Comparison of ENCODE assay signal across 6 cellular contexts in the genomic region with DNA sequence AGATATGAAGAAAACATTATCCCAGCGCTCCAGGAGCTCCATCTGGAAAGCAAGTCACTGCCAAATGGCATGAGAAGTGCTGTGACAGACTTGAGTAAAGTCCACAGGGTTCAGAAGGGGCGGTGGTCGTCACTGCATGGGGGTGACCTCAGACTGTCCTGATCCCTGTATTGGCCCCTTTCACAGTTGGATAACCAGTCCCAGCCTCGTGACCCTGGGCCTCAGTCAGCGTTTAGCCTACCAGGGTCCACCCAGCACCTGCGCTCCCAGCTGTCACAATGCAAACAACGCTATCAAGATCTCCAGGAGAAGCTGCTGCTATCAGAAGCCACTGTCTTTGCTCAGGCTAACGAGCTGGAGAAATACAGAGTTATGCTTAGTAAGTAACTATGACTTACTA.
DNase-seq lines count a peak whose midpoint lies in the region; ATAC-seq, FAIRE-seq and TF ChIP-seq lines count a peak whose summit lies in the region.
"Not testable (repeated sequence)": the region's sequence is repeated elsewhere in the genome, so short reads cannot be mapped to it uniquely, and the experiment has no call there.

No MANE protein-coding gene starts in this region.

- POLR2A ChIA-PET in K562 (lab: Yijun Ruan, JAX); HepG2 (lab: Yijun Ruan, JAX): not testable (repeated sequence)

- ATAC-seq in K562: peak; percentile 81
- peak; percentile 20 for ATAC-seq in left colon
- ATAC-seq in HepG2: peak; percentile 72
- peak; percentile 30 for ATAC-seq in mucosa of descending colon
- ATAC-seq in psoas muscle: peak in 3 of 4 donors; percentile 11 to 32 (median 21)
- ATAC-seq in upper lobe of right lung: peak; percentile 34

- not testable (repeated sequence) for H3K4me2 ChIP-seq in K562 (ENCODE audit: insufficient read depth, low read length); HepG2 (ENCODE audit: low read depth, low read length)

- not testable (repeated sequence) for H3K36me3 ChIP-seq in K562 (ENCODE audit: control insufficient read depth, insufficient read depth, low read length); HepG2 (replicated peaks in 1 of 2; ENCODE audit: control insufficient read depth in 1 of 2, insufficient read depth in 2 of 2, low read length in 2 of 2); mucosa of descending colon (ENCODE audit: low read depth); upper lobe of right lung
- peaks cover 0 to 33% of the 10 kb centered on the region in 2 donors for H3K36me3 ChIP-seq in psoas muscle (ENCODE audit: insufficient read depth in 1 of 2, low read depth in 1 of 2)

- H3K27me3 ChIP-seq in K562 (ENCODE audit: control insufficient read depth in 2 of 2, insufficient read depth in 2 of 2, low read length in 2 of 2); HepG2 (ENCODE audit: control insufficient read depth in 1 of 2, insufficient read depth in 2 of 2, low read length in 2 of 2); psoas muscle (ENCODE audit: insufficient read depth in 3 of 3, low read length in 2 of 3); upper lobe of right lung: not testable (repeated sequence)

- not testable (repeated sequence) for H3K79me2 ChIP-seq in K562 (ENCODE audit: control insufficient read depth, insufficient read depth, low read length); HepG2 (ENCODE audit: insufficient read depth, low read length)

- not testable (repeated sequence) for BruUV-seq in K562 (replicated peaks; lab: Mats Ljungman, UMichigan); HepG2 (replicated peaks; lab: Mats Ljungman, UMichigan)

- TF ChIP-seq EP300 in K562 (IDR thresholded peaks at IDR 0.05; ENCODE audit: low read length); HepG2 (IDR thresholded peaks at IDR 0.05; ENCODE audit: low read depth in 2 of 2, low read length in 2 of 2); HepG2 (CRISPR knock-in tag; IDR thresholded peaks at IDR 0.05; ENCODE audit: borderline replicate concordance): not testable (repeated sequence)

- TF ChIP-seq RAD21 in K562 (CRISPR knock-in tag; conservative IDR thresholded peaks at IDR 0.05 in 1 of 2, IDR thresholded peaks at IDR 0.05 in 1 of 2); HepG2 (CRISPR knock-in tag; IDR thresholded peaks at IDR 0.05): not testable (repeated sequence)

- not testable (repeated sequence) for H3K9ac ChIP-seq in K562 (ENCODE audit: insufficient read depth in 1 of 2, low read depth in 2 of 2, low read length in 2 of 2); HepG2 (ENCODE audit: insufficient read depth, low read depth, low read length)

- not testable (repeated sequence) for TF ChIP-seq CTCF in K562 (IDR thresholded peaks at IDR 0.05 in 2 of 3, conservative IDR thresholded peaks at IDR 0.05 in 1 of 3; ENCODE audit: insufficient read depth in 2 of 3, low read depth in 1 of 3, low read length in 3 of 3); HepG2 (CRISPR knock-in tag; IDR thresholded peaks at IDR 0.05); mucosa of descending colon (IDR thresholded peaks at IDR 0.05); psoas muscle (IDR thresholded peaks at IDR 0.05); upper lobe of right lung (IDR thresholded peaks at IDR 0.05)

- intact Hi-C loops in K562 (cut with micrococcal nuclease); left colon (cut with DNase I, micrococcal nuclease); HepG2 (cut with micrococcal nuclease; ENCODE audit: unreplicated experiment); mucosa of descending colon (cut with DNase I, micrococcal nuclease); psoas muscle (cut with DNase I); upper lobe of right lung (cut with DNase I): not testable (repeated sequence)

- not testable (repeated sequence) for H3K4me3 ChIP-seq in K562; HepG2 (replicated peaks in 1 of 3; ENCODE audit: insufficient read depth in 1 of 3, low read depth in 2 of 3, low read length in 3 of 3); mucosa of descending colon; psoas muscle; upper lobe of right lung

- in situ Hi-C loops in K562 (cut with MboI); HepG2 (cut with HindIII; ENCODE audit: extremely low pct_ligation_motif_present, low pct_unique_long_range_greater_than_20kb): not testable (repeated sequence)

- H3K9me1 ChIP-seq in K562 (ENCODE audit: control insufficient read depth, insufficient read depth, low read length): not testable (repeated sequence)

- H3K4me1 ChIP-seq in K562 (replicated peaks in 1 of 2; ENCODE audit: control insufficient read depth in 2 of 2, insufficient read depth in 2 of 2, low read length in 2 of 2); HepG2 (ENCODE audit: insufficient read depth, low read length); mucosa of descending colon (ENCODE audit: low read depth); psoas muscle; upper lobe of right lung: not testable (repeated sequence)

- not testable (repeated sequence) for H3K9me3 ChIP-seq in K562 (replicated peaks; ENCODE audit: control insufficient read depth, insufficient read depth, low read depth, low read length); HepG2 (ENCODE audit: low read length); mucosa of descending colon; psoas muscle; upper lobe of right lung

- not testable (repeated sequence) for DNase-seq in K562 (ENCODE audit: extremely low read depth in 1 of 4, low spot score in 3 of 4); left colon; HepG2 (ENCODE audit: low spot score); mucosa of descending colon; psoas muscle; upper lobe of right lung

- not testable (repeated sequence) for H2AFZ ChIP-seq in K562 (ENCODE audit: low read depth, low read length); HepG2 (ENCODE audit: low read length)

- 20% methylated on average over 1 of the region's 8 CpGs for WGBS in K562 (ENCODE audit: insufficient coverage, low coverage, missing lambda C conversion rate)
- WGBS in HepG2 (ENCODE audit: low lambda C conversion rate): no CpG with 5 or more reads among the region's 8 CpGs
- 60 to 80% methylated on average over 1 to 2 of the region's 8 CpGs; no CpG with 5 or more reads in 1 of the 3 donors for WGBS in psoas muscle, 3 donors

- not testable (repeated sequence) for H3K27ac ChIP-seq in K562 (ENCODE audit: extremely low read depth, low read depth, low read length); HepG2 (ENCODE audit: extremely low read length, insufficient read depth, low read length); psoas muscle; upper lobe of right lung

- CTCF ChIA-PET in K562 (lab: Yijun Ruan, JAX; ENCODE audit: low intra/inter-chr PET ratio); HepG2 (lab: Yijun Ruan, JAX; ENCODE audit: low intra/inter-chr PET ratio, low total read pairs): not testable (repeated sequence)

- FAIRE-seq in K562 (lab: Jason Lieb, UNC): peak; percentile 59
- FAIRE-seq in HepG2 (lab: Jason Lieb, UNC): not testable (repeated sequence)

- not testable (repeated sequence) for H4K20me1 ChIP-seq in K562 (replicated peaks; ENCODE audit: control insufficient read depth, insufficient read depth, low read length); HepG2 (ENCODE audit: insufficient read depth, low read length)

- TF ChIP-seq POLR2A in K562 (conservative IDR thresholded peaks at IDR 0.05); HepG2 (IDR thresholded peaks at IDR 0.05; ENCODE audit: insufficient read depth in 1 of 2, low read depth in 2 of 2, low read length in 2 of 2): not testable (repeated sequence)

Comparison
In these comparisons a context has a peak if more than half of its experiments do, and no peak if none do; other contexts are left out.
1. ATAC-seq: peak in every context shown above with its lines; median percentile 81 in K562; 72 in HepG2; 34 in upper lobe of right lung; 30 in mucosa of descending colon; 21 in psoas muscle; 20 in left colon.